1 cellular context compared by ENCODE assay signal in genomic region chr17:68238488-68238887, GRCh38.
TF ChIP-seq lines count a peak whose summit lies in the region.

No MANE protein-coding gene starts in this region.

TF ChIP-seq in IMR-90, 13 proteins besides CTCF, POLR2A, EP300 and RAD21:
- TF ChIP-seq USF2 (IDR thresholded peaks at IDR 0.05; ENCODE audit: low read depth, low read length) (no peak), MXI1 (IDR thresholded peaks at IDR 0.05; ENCODE audit: borderline replicate concordance, low read depth, low read length) (no peak), CHD1 (IDR thresholded peaks at IDR 0.05; ENCODE audit: low read depth, low read length) (no peak), RFX5 (IDR thresholded peaks at IDR 0.05; ENCODE audit: low read depth, low read length) (no peak), ELK1 (IDR thresholded peaks at IDR 0.05; ENCODE audit: borderline replicate concordance, low read depth, low read length) (no peak), MAZ (IDR thresholded peaks at IDR 0.05; ENCODE audit: borderline replicate concordance, low read depth, low read length) (no peak), FOS (IDR thresholded peaks at IDR 0.05; ENCODE audit: low read depth, low read length) (no peak), CEBPB (IDR thresholded peaks at IDR 0.05; ENCODE audit: low read depth, low read length) (no peak), BHLHE40 (IDR thresholded peaks at IDR 0.05; ENCODE audit: low read depth, low read length) (no peak), RCOR1 (IDR thresholded peaks at IDR 0.05; ENCODE audit: insufficient replicate concordance, low read length) (no peak), MAFK (IDR thresholded peaks at IDR 0.05; ENCODE audit: low read depth, low read length) (no peak)
